In the genomic region with DNA sequence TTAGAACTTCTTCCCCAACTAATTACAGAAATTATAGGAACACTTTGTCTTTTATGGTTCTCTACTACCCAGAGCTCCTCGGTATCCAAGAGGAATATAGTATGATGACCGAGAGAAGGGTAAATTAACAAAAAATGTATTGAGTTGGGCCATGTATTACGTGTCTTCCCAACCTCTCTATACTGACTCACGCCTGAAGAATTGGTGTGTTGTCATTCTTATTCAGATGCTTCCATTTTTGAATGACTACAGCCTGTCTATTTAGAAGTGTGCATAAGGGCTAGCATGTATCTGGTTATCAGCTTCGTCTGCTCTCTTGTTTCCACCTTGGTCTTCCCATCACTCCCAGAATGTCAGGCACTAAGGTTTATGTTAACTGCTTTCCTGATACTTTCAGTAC, we compare ENCODE assay signal across 26 cellular contexts. TPM values are rescaled to one million over a fixed set of nuclear protein-coding genes. Genes with fewer than 3 reads are reported as not detected.
DNase-seq lines count a peak whose midpoint lies in the region; ATAC-seq and TF ChIP-seq lines count a peak whose summit lies in the region.
"Had no signal": no experiment of that assay in that cellular context is flagged by ENCODE, and none has a peak within 500 bp of the region (broad histone marks: within the 10 kb centered on the region; RNA-seq: fewer than 3 reads in every experiment).

No MANE protein-coding gene starts in this region.

- no peak for ATAC-seq in GM21360 (IDR thresholded peaks at IDR 0.05; ENCODE audit: unreplicated experiment)
- ATAC-seq: activated CD8-positive, alpha-beta T cell treated with anti-CD3 and anti-CD28 coated beads, Interleukin-2, amount 10 ng/mL, durations not matched to agents 7 days and 5 days; heart right ventricle; left colon; psoas muscle had no signal

- H3K4me3 ChIP-seq in ACC112 (ENCODE audit: low read depth, low read length) (no peak overlapping the region), GM23248 (no peak overlapping the region), fibroblast of mammary gland (ENCODE audit: control insufficient read depth, low read depth, low read length) (no peak overlapping the region), esophagus muscularis mucosa (no peak overlapping the region)
- H3K4me3 ChIP-seq: heart right ventricle, psoas muscle, SJCRH30, skin epidermis, upper lobe of left lung had no signal

- no peaks in the 10 kb centered on the region for H3K27me3 Mint-ChIP-seq in Calu3 (ENCODE audit: unreplicated experiment)
- H3K27me3 Mint-ChIP-seq: memory B cell had no signal

- no peak for TF ChIP-seq EP300 in esophagus muscularis mucosa (IDR thresholded peaks at IDR 0.05)

- H3K4me3 Mint-ChIP-seq in Calu3 (ENCODE audit: low read depth, unreplicated experiment), result no peak overlapping the region
- H3K4me3 Mint-ChIP-seq: activated CD8-positive, alpha-beta T cell treated with anti-CD3 and anti-CD28 coated beads, Interleukin-2, amount 10 ng/mL, durations not matched to agents 7 days and 5 days; memory B cell; T-helper 1 cell treated with Interleukin-12 subunit alpha and Interleukin-12 subunit beta and Interleukin-4 antibody, amounts not matched to agents 30 μg/mL and 1 μg/mL, for 36 hours had no signal

- H3K79me2 ChIP-seq in ACC112 (ENCODE audit: control insufficient read depth, insufficient read depth, low read length, unreplicated experiment) (no peaks in the 10 kb centered on the region), GM23248 (ENCODE audit: insufficient read depth) (peaks cover 37% of the 10 kb centered on the region)

- in situ Hi-C loops in GM23248 (cut with MboI), result no loop called here

- H3K27ac Mint-ChIP-seq in Calu3 (ENCODE audit: unreplicated experiment), result no peak overlapping the region
- H3K27ac Mint-ChIP-seq: activated CD8-positive, alpha-beta T cell treated with anti-CD3 and anti-CD28 coated beads, Interleukin-2, amount 10 ng/mL, durations not matched to agents 7 days and 5 days; memory B cell; T-helper 1 cell treated with Interleukin-12 subunit alpha and Interleukin-12 subunit beta and Interleukin-4 antibody, amounts not matched to agents 30 μg/mL and 1 μg/mL, for 36 hours had no signal

- intact Hi-C loops in Calu3 (cut with micrococcal nuclease; ENCODE audit: unreplicated experiment) (no loop called here), esophagus muscularis mucosa (cut with DNase I) (no loop called here)

- H3K4me1 ChIP-seq in ACC112 (ENCODE audit: control insufficient read depth, insufficient read depth, low read length, unreplicated experiment) (peaks cover 9% of the 10 kb centered on the region), GM23248 (ENCODE audit: insufficient read depth) (peaks cover 19% of the 10 kb centered on the region), esophagus muscularis mucosa (no peaks in the 10 kb centered on the region)
- H3K4me1 ChIP-seq: heart right ventricle, psoas muscle, SJCRH30, upper lobe of left lung had no signal

- BruUV-seq in Calu3 (replicated peaks; lab: Mats Ljungman, UMichigan), result no TSS peak

- H3K9ac ChIP-seq in GM23248, result no peak overlapping the region
- H3K9ac ChIP-seq: KMS-11 had no signal

- 45 to 49% methylated on average over 5 of the region's 5 CpGs for WGBS in GM23248 (ENCODE audit: low coverage in 1 of 2, low lambda C conversion rate in 2 of 2, missing lambda C conversion rate in 2 of 2), 2 experiments
- 89% methylated on average over 5 of the region's 5 CpGs for WGBS in esophagus muscularis mucosa

- DNase-seq in GM23248, result peak; percentile 86
- DNase-seq in amniotic epithelial cell (ENCODE audit: low read depth), result peak; percentile 66
- DNase-seq in fibroblast of mammary gland (ENCODE audit: low read depth), result peak; percentile 71
- DNase-seq in NCI-H2081 (lab: John Stamatoyannopoulos, UW), result no peak
- no peak for DNase-seq in Calu3
- no peak for DNase-seq in esophagus muscularis mucosa (ENCODE audit: extremely low spot score)
- DNase-seq: activated CD8-positive, alpha-beta T cell treated with anti-CD3 and anti-CD28 coated beads, Interleukin-2, amount 10 ng/mL, durations not matched to agents 7 days and 5 days; amygdala; C1 segment of cervical spinal cord; caudate nucleus; heart right ventricle; left colon; MV-4-11; NCI-H2171 treated with DMSO at 0.1 percent for 48 hours; NCI-H524 treated with DMSO at 0.1 percent for 48 hours; NK-92 treated with Interleukin-12 subunit alpha and Interleukin-12 subunit beta, amount 100 ng/mL, for 24 hours; psoas muscle; SJCRH30; stimulated activated CD4-positive, alpha-beta T cell treated with anti-CD3 and anti-CD28 coated beads, Interleukin-1b, Interleukin-23, amount 100 ng/mL, for 48 hours; upper lobe of left lung had no signal

- H3K9me3 ChIP-seq in GM23248 (ENCODE audit: low read depth) (no peaks in the 10 kb centered on the region), esophagus muscularis mucosa (no peaks in the 10 kb centered on the region)
- H3K9me3 ChIP-seq: heart right ventricle, psoas muscle, SJCRH30, upper lobe of left lung had no signal

- H3K36me3 ChIP-seq in ACC112 (ENCODE audit: insufficient read depth, low read length), result peaks cover 66% of the 10 kb centered on the region
- H3K36me3 ChIP-seq in GM23248 (ENCODE audit: low read depth), result peaks cover 94% of the 10 kb centered on the region
- H3K36me3 ChIP-seq in esophagus muscularis mucosa, result peaks cover 84 to 100% (median 99%) of the 10 kb centered on the region in 4 donors

- no peak overlapping the region for H3K4me2 ChIP-seq in GM23248 (ENCODE audit: unreplicated experiment)
- H3K4me2 ChIP-seq: KMS-11 had no signal

- peaks cover 44% of the 10 kb centered on the region for H3K36me3 Mint-ChIP-seq in Calu3 (ENCODE audit: insufficient read depth, unreplicated experiment)

- H3K9me3 Mint-ChIP-seq in Calu3 (ENCODE audit: low read depth, unreplicated experiment), result no peaks in the 10 kb centered on the region
- H3K9me3 Mint-ChIP-seq: memory B cell; T-helper 1 cell treated with Interleukin-12 subunit alpha and Interleukin-12 subunit beta and Interleukin-4 antibody, amounts not matched to agents 30 μg/mL and 1 μg/mL, for 36 hours had no signal

- H3K4me1 Mint-ChIP-seq in Calu3 (ENCODE audit: low read depth, unreplicated experiment), result no peaks in the 10 kb centered on the region
- H3K4me1 Mint-ChIP-seq: memory B cell had no signal

- H3F3A ChIP-seq in GM23248 (ENCODE audit: insufficient read depth), result peaks cover 71% of the 10 kb centered on the region

- H3K27ac ChIP-seq in ACC112 (ENCODE audit: low read depth, low read length) (peak overlapping the region; percentile 52), GM23248 (peak overlapping the region; percentile 64), esophagus muscularis mucosa (replicated peaks in 1 of 4) (no peak overlapping the region)
- H3K27ac ChIP-seq: heart right ventricle, KMS-11, psoas muscle, SJCRH30, skin epidermis, upper lobe of left lung had no signal

- CTCF ChIA-PET in Calu3 (lab: Charles Lee), result no interaction called here

- no peaks in the 10 kb centered on the region for H3K27me3 ChIP-seq in ACC112 (ENCODE audit: insufficient read depth, low read length)
- H3K27me3 ChIP-seq in GM23248 (replicated peaks; ENCODE audit: insufficient read depth), result no peaks in the 10 kb centered on the region
- H3K27me3 ChIP-seq in esophagus muscularis mucosa, result no peaks in the 10 kb centered on the region
- H3K27me3 ChIP-seq: heart right ventricle, SJCRH30, upper lobe of left lung had no signal

- no peak overlapping the region for H2AFZ ChIP-seq in ACC112 (ENCODE audit: low read length, unreplicated experiment)
- H2AFZ ChIP-seq in GM23248, result no peak overlapping the region

- no peaks in the 10 kb centered on the region for H4K20me1 ChIP-seq in GM23248 (ENCODE audit: insufficient read depth)

- TF ChIP-seq CTCF in fibroblast of mammary gland (conservative IDR thresholded peaks at IDR 0.05; ENCODE audit: control insufficient read depth, insufficient read depth, low read depth, low read length) (no peak), Calu3 (IDR thresholded peaks at IDR 0.05; ENCODE audit: unreplicated experiment) (no peak), esophagus muscularis mucosa (IDR thresholded peaks at IDR 0.05) (no peak)

- TF ChIP-seq POLR2A in esophagus muscularis mucosa (IDR thresholded peaks at IDR 0.05; ENCODE audit: low read depth), result no peak

- no peaks in the 10 kb centered on the region for H3K9me2 ChIP-seq in GM23248 (ENCODE audit: insufficient read depth)

RNA-seq across cellular contexts. Expression of a gene that starts 24.5 kb away (rescaled TPM):
- total RNA-seq in GM23248 (2014; rRNA removed; shearing (Covaris generic)), result 37.6 and 39.8 TPM in 2 replicates
- polyA plus RNA-seq in GM23248 (2016; fragmentation: Nextera tagmentation; extraction: Ambion mirVana), result 12.5 TPM in 2 replicates
- 13.9 and 16.3 TPM in 2 replicates for total RNA-seq in Calu3 (2022)
- 10 to 100 TPM; 17.6 to 28.4 (median 22.9) TPM for total RNA-seq in esophagus muscularis mucosa

Comparison
In these comparisons a context has a peak if more than half of its experiments do, and no peak if none do; other contexts are left out.
1. H3K27ac ChIP-seq: peak in ACC112 (single experiment) and GM23248 (single experiment); none in esophagus muscularis mucosa (0 of 4).
2. DNase-seq: peak in GM23248 (single experiment), amniotic epithelial cell (single experiment) and fibroblast of mammary gland (single experiment); none in NCI-H2081 (0 of 2), Calu3 (single experiment) and esophagus muscularis mucosa (single experiment).